7 cellular contexts compared by ENCODE assay signal in the genomic region with DNA sequence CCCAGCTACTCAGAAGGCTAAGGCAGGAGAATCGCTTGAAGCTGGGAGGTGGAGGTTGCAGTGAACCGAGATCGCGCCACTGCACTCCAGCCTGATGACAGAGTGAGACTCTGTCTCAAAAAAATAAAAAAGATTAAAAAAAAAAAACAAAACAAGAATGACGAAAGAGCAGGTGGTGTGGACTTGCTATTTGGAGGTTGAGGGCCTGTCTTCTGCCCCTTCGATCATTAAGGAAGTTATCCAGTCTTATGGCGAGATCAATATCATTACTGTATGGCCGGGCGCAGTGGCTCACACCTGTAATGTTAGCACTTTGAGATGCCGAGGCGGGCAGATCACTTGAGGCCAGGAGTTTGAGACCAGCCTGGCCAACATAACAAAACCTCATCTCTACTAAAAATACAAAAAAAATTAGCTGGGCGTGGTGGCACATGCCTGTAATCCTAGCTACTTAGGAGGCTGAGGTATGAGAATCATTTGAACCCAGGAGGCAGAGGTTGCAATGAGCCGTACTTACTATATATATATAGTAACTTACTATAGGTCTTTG. TPM values are rescaled to one million over a fixed set of nuclear protein-coding genes. Genes with fewer than 3 reads are reported as not detected.
DNase-seq lines count a peak whose midpoint lies in the region; ATAC-seq and TF ChIP-seq lines count a peak whose summit lies in the region.
"Not testable (repeated sequence)": the region's sequence is repeated elsewhere in the genome, so short reads cannot be mapped to it uniquely, and the experiment has no call there.

No MANE protein-coding gene starts in this region.

- H3K9me3 Mint-ChIP-seq in CD4-positive, alpha-beta memory T cell; activated CD8-positive, alpha-beta memory T cell treated with anti-CD3 and anti-CD28 coated beads, Interleukin-2, amount 10 ng/mL, durations not matched to agents 7 days and 5 days (ENCODE audit: low read depth); naive B cell: not testable (repeated sequence)

- not testable (repeated sequence) for H2AFZ ChIP-seq in SU-DHL-6 (ENCODE audit: low read depth, low read length, severe bottlenecking)

- peaks cover 66% of the 10 kb centered on the region for H3F3A ChIP-seq in SU-DHL-6 (ENCODE audit: insufficient read depth)

- H3K9me2 ChIP-seq in SU-DHL-6 (replicated peaks; ENCODE audit: insufficient read depth, low read length): not testable (repeated sequence)

- H3K27ac ChIP-seq in CD4-positive, alpha-beta memory T cell (ENCODE audit: low read depth, low read length): not testable (repeated sequence)
- peak overlapping the region; percentile 99 for H3K27ac ChIP-seq in SU-DHL-6 (ENCODE audit: low read depth, low read length)
- H3K27ac ChIP-seq in body of pancreas: peak overlapping the region in 3 of 4 donors; percentile 1 to 85 (median 71)
- peak overlapping the region in 2 of 3 donors; percentile 22 to 42 for H3K27ac ChIP-seq in thyroid gland

- H3K4me3 ChIP-seq in CD4-positive, alpha-beta memory T cell (ENCODE audit: low read length in 2 of 2); SU-DHL-6 (ENCODE audit: insufficient read depth, low read length, poor library complexity, severe bottlenecking); body of pancreas; thyroid gland (replicated peaks in 1 of 3): not testable (repeated sequence)

- not testable (repeated sequence) for H3K9me3 ChIP-seq in CD4-positive, alpha-beta memory T cell (ENCODE audit: control insufficient read depth in 1 of 2, low read length in 2 of 2); SU-DHL-6 (ENCODE audit: insufficient read depth, low read length); body of pancreas; thyroid gland

- H3K27ac Mint-ChIP-seq in CD4-positive, alpha-beta memory T cell: peak overlapping the region in 6 of 7 donors; percentile 32 to 90 (median 86)
- not testable (repeated sequence) for H3K27ac Mint-ChIP-seq in activated CD8-positive, alpha-beta memory T cell treated with anti-CD3 and anti-CD28 coated beads, Interleukin-2, amount 10 ng/mL, durations not matched to agents 7 days and 5 days
- peak overlapping the region in 5 of 6 donors; percentile 45 to 97 (median 51) for H3K27ac Mint-ChIP-seq in naive B cell

- POLR2A ChIA-PET in CD4-positive, alpha-beta memory T cell (lab: Charles Lee; ENCODE audit: partially characterized antibody): interaction anchor here (1.0 kb wide), 1 partner anchor 32 kb away, joined by 6 read pairs; no protein-coding TSS in a partner anchor

- H3K27me3 ChIP-seq in CD4-positive, alpha-beta memory T cell (ENCODE audit: insufficient read depth, low read length); SU-DHL-6 (ENCODE audit: low read length); body of pancreas; thyroid gland: not testable (repeated sequence)

- 72 to 86% methylated on average over 13 of the region's 13 CpGs for WGBS in body of pancreas, 2 donors
- whole genome bisulfite sequencing in thyroid gland, 2 donors: 88 to 93% methylated on average over 13 of the region's 13 CpGs

- intact Hi-C loops in CD4-positive, alpha-beta memory T cell (cut with micrococcal nuclease): loop anchor here (2.0 kb wide), 1 partner anchor 39 kb away; no protein-coding TSS in a partner anchor
- intact Hi-C loops in body of pancreas (cut with DNase I); thyroid gland (cut with DNase I): not testable (repeated sequence)

- CTCF ChIA-PET in CD4-positive, alpha-beta memory T cell (lab: Charles Lee; ENCODE audit: partially characterized antibody): interaction anchor here (0.6 to 1.0 kb wide), 2 partner anchors 104 to 276 kb away, joined by 3 read pairs; no protein-coding TSS in a partner anchor
- CTCF ChIA-PET in activated CD8-positive, alpha-beta memory T cell treated with anti-CD3 and anti-CD28 coated beads, Interleukin-2, amount 10 ng/mL, durations not matched to agents 7 days and 5 days (lab: Charles Lee): interaction anchor here (1.0 to 3.7 kb wide), 3 partner anchors 16 to 275 kb away, joined by 3 to 12 read pairs (median 8); no protein-coding TSS in a partner anchor

- TF ChIP-seq CTCF in SU-DHL-6 (IDR thresholded peaks at IDR 0.05; ENCODE audit: insufficient read depth, low read length, poor library complexity, severe bottlenecking); body of pancreas (IDR thresholded peaks at IDR 0.05); thyroid gland (IDR thresholded peaks at IDR 0.05): not testable (repeated sequence)

- H3K4me2 ChIP-seq in SU-DHL-6 (ENCODE audit: low read depth, low read length, poor library complexity, severe bottlenecking): peak overlapping the region; percentile 63

- peaks cover 34% of the 10 kb centered on the region; the same call in 1 of the 2 replicates for H3K79me2 ChIP-seq in SU-DHL-6 (ENCODE audit: insufficient read depth, low read length)

- H3K4me3 Mint-ChIP-seq in CD4-positive, alpha-beta memory T cell: peak overlapping the region in 3 of 8 donors; percentile 20 to 58 (median 30)
- not testable (repeated sequence) for H3K4me3 Mint-ChIP-seq in activated CD8-positive, alpha-beta memory T cell treated with anti-CD3 and anti-CD28 coated beads, Interleukin-2, amount 10 ng/mL, durations not matched to agents 7 days and 5 days
- H3K4me3 Mint-ChIP-seq in naive B cell: peak overlapping the region in 2 of 8 donors; percentile 20 to 82

- TF ChIP-seq POLR2A in body of pancreas (IDR thresholded peaks at IDR 0.05); thyroid gland (IDR thresholded peaks at IDR 0.05): not testable (repeated sequence)

- not testable (repeated sequence) for ATAC-seq in activated CD8-positive, alpha-beta memory T cell treated with anti-CD3 and anti-CD28 coated beads, Interleukin-2, amount 10 ng/mL, durations not matched to agents 7 days and 5 days; body of pancreas; naive B cell (ENCODE audit: low read depth in 2 of 2)

- peaks cover 28% of the 10 kb centered on the region for H3K4me1 ChIP-seq in CD4-positive, alpha-beta memory T cell (ENCODE audit: insufficient read depth, low read length)
- peaks cover 24% of the 10 kb centered on the region for H3K4me1 ChIP-seq in body of pancreas
- H3K4me1 ChIP-seq in thyroid gland: peaks cover 11 to 17% of the 10 kb centered on the region in 2 donors

- not testable (repeated sequence) for H4K20me1 ChIP-seq in SU-DHL-6 (ENCODE audit: low read depth, low read length)

- peaks cover 8 to 56% (median 26%) of the 10 kb centered on the region in 4 donors for H3K4me1 Mint-ChIP-seq in CD4-positive, alpha-beta memory T cell
- peaks cover 12% of the 10 kb centered on the region for H3K4me1 Mint-ChIP-seq in activated CD8-positive, alpha-beta memory T cell treated with anti-CD3 and anti-CD28 coated beads, Interleukin-2, amount 10 ng/mL, durations not matched to agents 7 days and 5 days
- H3K4me1 Mint-ChIP-seq in naive B cell: peaks cover 25 to 68% (median 51%) of the 10 kb centered on the region in 3 donors

- not testable (repeated sequence) for H3K27me3 Mint-ChIP-seq in CD4-positive, alpha-beta memory T cell; activated CD8-positive, alpha-beta memory T cell treated with anti-CD3 and anti-CD28 coated beads, Interleukin-2, amount 10 ng/mL, durations not matched to agents 7 days and 5 days; naive B cell

- H3K36me3 ChIP-seq in CD4-positive, alpha-beta memory T cell (ENCODE audit: insufficient read depth, low read length); SU-DHL-6 (ENCODE audit: low read length); body of pancreas (replicated peaks in 1 of 2; ENCODE audit: insufficient read depth in 1 of 2, low read depth in 2 of 2); thyroid gland: not testable (repeated sequence)

- DNase-seq in CD4-positive, alpha-beta memory T cell; body of pancreas; thyroid gland: not testable (repeated sequence)
- DNase-seq in NAMALWA (ENCODE audit: low spot score) (peak; percentile 78), naive B cell (peak; percentile 8)
- peak; percentile 3 for DNase-seq in activated CD8-positive, alpha-beta memory T cell treated with anti-CD3 and anti-CD28 coated beads, Interleukin-2, amount 10 ng/mL, durations not matched to agents 7 days and 5 days

- H3K9ac ChIP-seq in SU-DHL-6 (ENCODE audit: low read length): peak overlapping the region; percentile 44

- peaks cover 16% of the 10 kb centered on the region in 2 donors for H3K36me3 Mint-ChIP-seq in CD4-positive, alpha-beta memory T cell
- not testable (repeated sequence) for H3K36me3 Mint-ChIP-seq in activated CD8-positive, alpha-beta memory T cell treated with anti-CD3 and anti-CD28 coated beads, Interleukin-2, amount 10 ng/mL, durations not matched to agents 7 days and 5 days
- peaks cover 18 to 26% of the 10 kb centered on the region in 2 donors for H3K36me3 Mint-ChIP-seq in naive B cell

RNA-seq across cellular contexts. Expression of gene SHLD1, which starts 53.6 kb away (rescaled TPM):
- 10 to 100 TPM; 13.6 to 16.3 TPM for total RNA-seq in CD4-positive, alpha-beta memory T cell
- 10 to 100 TPM; 20.2 to 22.0 TPM for polyA plus RNA-seq in CD4-positive, alpha-beta memory T cell
- total RNA-seq in activated CD8-positive, alpha-beta memory T cell treated with anti-CD3 and anti-CD28 coated beads, Interleukin-2, amount 10 ng/mL, durations not matched to agents 7 days and 5 days: 1 to 10 TPM; 8.5 to 9.1 TPM
- 1 to 10 TPM in 1 of 2 donors, not detected in 1; 1.8 TPM for total RNA-seq in body of pancreas
- polyA plus RNA-seq in naive B cell (ENCODE audit: low read depth in 6 of 6): 10 to 100 TPM; 14.0 to 43.9 (median 30.8) TPM
- 10 to 100 TPM in 1 of 4 donors, 1 to 10 TPM in 3; 4.0 to 11.7 (median 4.7) TPM for total RNA-seq in thyroid gland
